ENCODE assay signal across 1 cellular context in genomic region chr3:126540946-126541627, GRCh38.
A peak's percentile ranks its signal among the peaks of the same experiment; 100 is the strongest.
TF ChIP-seq lines count a peak whose summit lies in the region.

No MANE protein-coding gene starts in this region.

TF ChIP-seq in K562, 482 proteins besides CTCF, POLR2A, EP300 and RAD21:
- TF ChIP-seq MAZ (CRISPR knock-in tag; conservative IDR thresholded peaks at IDR 0.05 in 1 of 2, IDR thresholded peaks at IDR 0.05 in 1 of 2) = peak in 1 of 2 experiments; percentile 19; a peak in 1 of 4 replicates
- TF ChIP-seq BACH1 (tag; IDR thresholded peaks at IDR 0.05) = peak; percentile 25; the same call in 1 of the 2 replicates
- TF ChIP-seq VEZF1 (CRISPR knock-in tag; IDR thresholded peaks at IDR 0.05) = peak; percentile 35; the same call in 1 of the 2 replicates
- no peak for TF ChIP-seq U2AF1 (optimal IDR thresholded peaks at IDR 0.05; ENCODE audit: low read depth, low read length)
